Comparison of ENCODE assay signal across 12 cellular contexts in genomic region chr4:73086095-73086869, GRCh38. TPM values are rescaled to one million over a fixed set of nuclear protein-coding genes. Genes with fewer than 3 reads are reported as not detected.
DNase-seq lines count a peak whose midpoint lies in the region; ATAC-seq, FAIRE-seq and TF ChIP-seq lines count a peak whose summit lies in the region.
"Had no signal": no experiment of that assay in that cellular context is flagged by ENCODE, and none has a peak within 500 bp of the region (broad histone marks: within the 10 kb centered on the region; RNA-seq: fewer than 3 reads in every experiment).

No MANE protein-coding gene starts in this region.

- H3K27me3 ChIP-seq in left ventricle myocardium inferior (ENCODE audit: low read depth), result no peaks in the 10 kb centered on the region
- H3K27me3 ChIP-seq in right cardiac atrium (ENCODE audit: control insufficient read depth, insufficient read depth), result no peaks in the 10 kb centered on the region
- H3K27me3 ChIP-seq in body of pancreas, result no peaks in the 10 kb centered on the region
- no peaks in the 10 kb centered on the region for H3K27me3 ChIP-seq in ascending aorta
- H3K27me3 ChIP-seq: BE2C had no signal

- H3K9me3 Mint-ChIP-seq in T-cell, result no peaks in the 10 kb centered on the region
- no peaks in the 10 kb centered on the region for H3K9me3 Mint-ChIP-seq in Calu3 (ENCODE audit: low read depth, unreplicated experiment)
- H3K9me3 Mint-ChIP-seq: WTC11 had no signal

- TF ChIP-seq CTCF in left ventricle myocardium inferior (IDR thresholded peaks at IDR 0.05; ENCODE audit: borderline replicate concordance), result no peak
- no peak for TF ChIP-seq CTCF in body of pancreas (IDR thresholded peaks at IDR 0.05)
- no peak for TF ChIP-seq CTCF in Calu3 (IDR thresholded peaks at IDR 0.05; ENCODE audit: unreplicated experiment)
- no peak for TF ChIP-seq CTCF in ascending aorta (IDR thresholded peaks at IDR 0.05)

- intact Hi-C loops in left ventricle myocardium inferior (cut with micrococcal nuclease) (no loop called here), right cardiac atrium (cut with DNase I) (no loop called here), body of pancreas (cut with DNase I) (no loop called here), Calu3 (cut with micrococcal nuclease; ENCODE audit: unreplicated experiment) (no loop called here), ascending aorta (cut with DNase I) (no loop called here)

- H3K27ac ChIP-seq in left ventricle myocardium inferior (replicated peaks) (no peak overlapping the region), right cardiac atrium (ENCODE audit: low read length) (no peak overlapping the region), body of pancreas (no peak overlapping the region), ascending aorta (no peak overlapping the region)

- CTCF ChIA-PET in T-cell (lab: Charles Lee), result interaction anchor here (0.5 to 1.3 kb wide), 4 partner anchors 18 to 171 kb away, joined by 3 to 4 read pairs (median 3); no protein-coding TSS in a partner anchor
- CTCF ChIA-PET in Calu3 (lab: Charles Lee), result no interaction called here

- H3K36me3 ChIP-seq in left ventricle myocardium inferior, result peaks cover 70% of the 10 kb centered on the region
- peaks cover 0 to 7% of the 10 kb centered on the region in 2 donors for H3K36me3 ChIP-seq in body of pancreas (replicated peaks in 1 of 2; ENCODE audit: insufficient read depth in 1 of 2, low read depth in 2 of 2)
- peaks cover 16 to 44% of the 10 kb centered on the region in 2 donors for H3K36me3 ChIP-seq in ascending aorta

- H3K27me3 Mint-ChIP-seq in T-cell (no peaks in the 10 kb centered on the region), Calu3 (ENCODE audit: unreplicated experiment) (no peaks in the 10 kb centered on the region)

- FAIRE-seq in islet of Langerhans (lab: Jason Lieb, UNC), result peak; percentile 76

- no peak for DNase-seq in left ventricle myocardium inferior
- no peak for DNase-seq in right cardiac atrium
- DNase-seq in T-cell, result no peak
- DNase-seq in body of pancreas, result no peak
- DNase-seq in Calu3, result no peak
- no peak for DNase-seq in ascending aorta (ENCODE audit: low spot score in 2 of 2)
- no peak for DNase-seq in DMS79 treated with DMSO at 0.1 percent for 48 hours (lab: John Stamatoyannopoulos, UW)
- DNase-seq: BE2C, NCI-H524 treated with DMSO at 0.1 percent for 48 hours had no signal

- no peak for TF ChIP-seq POLR2A in body of pancreas (IDR thresholded peaks at IDR 0.05)

- peaks cover 18% of the 10 kb centered on the region for H3K4me1 ChIP-seq in left ventricle myocardium inferior
- peaks cover 2% of the 10 kb centered on the region for H3K4me1 ChIP-seq in right cardiac atrium (ENCODE audit: control insufficient read depth, insufficient read depth, low read length)
- no peaks in the 10 kb centered on the region for H3K4me1 ChIP-seq in body of pancreas
- peaks cover 0 to 5% of the 10 kb centered on the region in 2 donors for H3K4me1 ChIP-seq in ascending aorta
- H3K4me1 ChIP-seq: BE2C had no signal

- ATAC-seq in right cardiac atrium (no peak), T-cell (replicated peaks in 1 of 4) (peak in 2 of 4 experiments; percentile 42 to 55), body of pancreas (no peak)
- ATAC-seq: WTC11 had no signal

- no TSS peak for BruUV-seq in Calu3 (replicated peaks; lab: Mats Ljungman, UMichigan)

- peaks cover 33% of the 10 kb centered on the region for H3K36me3 Mint-ChIP-seq in T-cell
- peaks cover 18% of the 10 kb centered on the region for H3K36me3 Mint-ChIP-seq in Calu3 (ENCODE audit: insufficient read depth, unreplicated experiment)

- no peaks in the 10 kb centered on the region for H3K9me3 ChIP-seq in left ventricle myocardium inferior (replicated peaks)
- H3K9me3 ChIP-seq in right cardiac atrium (ENCODE audit: control insufficient read depth, low read length), result no peaks in the 10 kb centered on the region
- no peaks in the 10 kb centered on the region for H3K9me3 ChIP-seq in body of pancreas
- H3K9me3 ChIP-seq in ascending aorta, result no peaks in the 10 kb centered on the region
- H3K9me3 ChIP-seq: BE2C had no signal

- H3K27ac Mint-ChIP-seq in T-cell (peak overlapping the region; percentile 71 to 82), Calu3 (ENCODE audit: unreplicated experiment) (no peak overlapping the region)
- H3K27ac Mint-ChIP-seq: WTC11 had no signal

- H3K4me3 ChIP-seq in left ventricle myocardium inferior (peak overlapping the region; percentile 13), right cardiac atrium (ENCODE audit: low read length) (no peak overlapping the region), body of pancreas (no peak overlapping the region), ascending aorta (no peak overlapping the region)
- H3K4me3 ChIP-seq: coronary artery had no signal

- POLR2A ChIA-PET in T-cell (lab: Charles Lee), result no interaction called here

- 53% methylated on average over 6 of the region's 6 CpGs for WGBS in right cardiac atrium
- WGBS in body of pancreas, 2 donors, result 33 to 40% methylated on average over 6 of the region's 6 CpGs

- H3K4me3 Mint-ChIP-seq in T-cell (peak overlapping the region; percentile 60 to 68 (median 62)), Calu3 (ENCODE audit: low read depth, unreplicated experiment) (no peak overlapping the region)
- H3K4me3 Mint-ChIP-seq: WTC11 had no signal

- peaks cover 14 to 22% (median 19%) of the 10 kb centered on the region in 3 donors for H3K4me1 Mint-ChIP-seq in T-cell
- no peaks in the 10 kb centered on the region for H3K4me1 Mint-ChIP-seq in Calu3 (ENCODE audit: low read depth, unreplicated experiment)
- H3K4me1 Mint-ChIP-seq: WTC11 had no signal

RNA-seq across cellular contexts. Expression of gene COX18, which starts 16.8 kb away (rescaled TPM):
- total RNA-seq in left ventricle myocardium inferior, result 17.0 TPM
- total RNA-seq in right cardiac atrium, result 10 to 100 TPM; 14.6 to 16.0 (median 15.7) TPM
- 17.7 TPM for polyA plus RNA-seq in right cardiac atrium
- total RNA-seq in T-cell, result 10 to 100 TPM; 11.5 to 18.3 (median 15.2) TPM
- 10 to 100 TPM; 12.5 to 22.1 TPM for total RNA-seq in body of pancreas
- total RNA-seq in Calu3 (2022), result 7.8 and 8.8 TPM in 2 replicates
- total RNA-seq in ascending aorta, result 22.7 TPM
